Comparison of ENCODE assay signal across 19 cellular contexts in genomic region chr4:158673633-158674032, GRCh38. TPM values are rescaled to one million over a fixed set of nuclear protein-coding genes. Genes with fewer than 3 reads are reported as not detected.
DNase-seq lines count a peak whose midpoint lies in the region; TF ChIP-seq lines count a peak whose summit lies in the region.
"Had no signal": no experiment of that assay in that cellular context is flagged by ENCODE, and none has a peak within 500 bp of the region (broad histone marks: within the 10 kb centered on the region; RNA-seq: fewer than 3 reads in every experiment).

No MANE protein-coding gene starts in this region.

- DNase-seq in T-helper 2 cell treated with Interferon-gamma antibody and Interleukin-4, amounts not matched to agents 5 μg/mL and 100 μg/mL, for 36 hours (ENCODE audit: low spot score), result no peak
- DNase-seq in T-helper 2 cell, result no peak
- DNase-seq in Karpas-422, result peak; percentile 39
- no peak for DNase-seq in adipocyte (ENCODE audit: low read depth)
- DNase-seq in NCI-H345 treated with DMSO at 0.1 percent for 48 hours (lab: John Stamatoyannopoulos, UW; ENCODE audit: unreplicated experiment), result no peak
- no peak for DNase-seq in ascending aorta (ENCODE audit: low spot score in 2 of 2)
- DNase-seq in ecto neural progenitor cell (ENCODE audit: low spot score), result no peak
- DNase-seq: activated naive CD4-positive, alpha-beta T cell treated with anti-CD3 and anti-CD28 coated beads, Interleukin-2, amount 10 ng/mL, durations not matched to agents 7 days and 5 days; BE2C; HFFc6; hippocampal formation; islet precursor cell; NCI-H1436; NCI-H526 treated with DMSO at 0.1 percent for 48 hours; occipital lobe; stimulated activated CD4-positive, alpha-beta T cell treated with anti-CD3 and anti-CD28 coated beads, Interleukin-12 subunit alpha, Interleukin-12 subunit beta, amount 100 ng/mL, for 4 hours had no signal

- H3K27ac ChIP-seq in Karpas-422 (ENCODE audit: low read length), result no peak overlapping the region
- H3K27ac ChIP-seq in ascending aorta, result no peak overlapping the region

- H3K36me3 ChIP-seq in Karpas-422 (ENCODE audit: insufficient read depth, low read length), result peaks cover 11% of the 10 kb centered on the region; the same call in 1 of the 2 replicates
- H3K36me3 ChIP-seq in adipocyte (ENCODE audit: control insufficient read depth, insufficient read depth, low read length, severe bottlenecking), result no peaks in the 10 kb centered on the region
- H3K36me3 ChIP-seq in ascending aorta, result no peaks in the 10 kb centered on the region
- H3K36me3 ChIP-seq: BE2C, colonic mucosa had no signal

- no peaks in the 10 kb centered on the region for H3K27me3 ChIP-seq in Karpas-422 (ENCODE audit: low read length)
- no peaks in the 10 kb centered on the region for H3K27me3 ChIP-seq in adipocyte (replicated peaks; ENCODE audit: control insufficient read depth, insufficient read depth, low read length)
- no peaks in the 10 kb centered on the region for H3K27me3 ChIP-seq in ascending aorta
- H3K27me3 ChIP-seq: BE2C, body of pancreas, colonic mucosa had no signal

- no peak overlapping the region for H3K27ac Mint-ChIP-seq in T-helper 2 cell treated with Interferon-gamma antibody and Interleukin-4, amounts not matched to agents 5 μg/mL and 100 μg/mL, for 36 hours
- H3K27ac Mint-ChIP-seq in nephron, result no peak overlapping the region

- H3K9me3 Mint-ChIP-seq in T-helper 2 cell treated with Interferon-gamma antibody and Interleukin-4, amounts not matched to agents 5 μg/mL and 100 μg/mL, for 36 hours, result no peaks in the 10 kb centered on the region
- H3K9me3 Mint-ChIP-seq in nephron, result no peaks in the 10 kb centered on the region
- H3K9me3 Mint-ChIP-seq: activated naive CD4-positive, alpha-beta T cell treated with anti-CD3 and anti-CD28 coated beads, Interleukin-2, amount 10 ng/mL, durations not matched to agents 7 days and 5 days; HFFc6 had no signal

- no peaks in the 10 kb centered on the region for H3K9me2 ChIP-seq in Karpas-422 (replicated peaks; ENCODE audit: insufficient read depth, low read length)

- H3K4me1 ChIP-seq in Karpas-422 (ENCODE audit: low read length) (peaks cover 21% of the 10 kb centered on the region), adipocyte (ENCODE audit: control insufficient read depth, insufficient read depth, low read length) (peaks cover 11% of the 10 kb centered on the region), ascending aorta (peaks cover 0 to 12% of the 10 kb centered on the region in 2 donors)

- TF ChIP-seq CTCF in nephron (IDR thresholded peaks at IDR 0.05; ENCODE audit: unreplicated experiment in 3 of 3), result no peak
- TF ChIP-seq CTCF in ascending aorta (IDR thresholded peaks at IDR 0.05), result no peak

- peaks cover 9% of the 10 kb centered on the region; the same call in 1 of the 2 replicates for H4K20me1 ChIP-seq in Karpas-422 (ENCODE audit: insufficient read depth, low read depth, low read length)

- H3K4me1 Mint-ChIP-seq in T-helper 2 cell treated with Interferon-gamma antibody and Interleukin-4, amounts not matched to agents 5 μg/mL and 100 μg/mL, for 36 hours (ENCODE audit: low read depth), result peaks cover 23% of the 10 kb centered on the region
- peaks cover 16% of the 10 kb centered on the region for H3K4me1 Mint-ChIP-seq in nephron

- peaks cover 88% of the 10 kb centered on the region for H3K79me2 ChIP-seq in Karpas-422 (ENCODE audit: low read length)

- H3K9ac ChIP-seq in Karpas-422 (ENCODE audit: low read length), result no peak overlapping the region
- H3K9ac ChIP-seq in adipocyte (ENCODE audit: low read length), result no peak overlapping the region

- H3K4me3 ChIP-seq in Karpas-422 (ENCODE audit: low read length) (peak overlapping the region; percentile 90), adipocyte (ENCODE audit: low read length) (peak overlapping the region; percentile 95), ascending aorta (no peak overlapping the region)
- H3K4me3 ChIP-seq: body of pancreas had no signal

- H2AFZ ChIP-seq in Karpas-422 (ENCODE audit: low read length), result no peak overlapping the region

- peak overlapping the region; percentile 75 for H3K4me2 ChIP-seq in Karpas-422 (ENCODE audit: low read depth, low read length, poor library complexity, severe bottlenecking)

- peaks cover 8% of the 10 kb centered on the region for H3K36me3 Mint-ChIP-seq in T-helper 2 cell treated with Interferon-gamma antibody and Interleukin-4, amounts not matched to agents 5 μg/mL and 100 μg/mL, for 36 hours (ENCODE audit: low read depth)
- peaks cover 3% of the 10 kb centered on the region for H3K36me3 Mint-ChIP-seq in nephron (ENCODE audit: low read depth)

- H3K9me3 ChIP-seq in Karpas-422 (ENCODE audit: low read length) (no peaks in the 10 kb centered on the region), adipocyte (ENCODE audit: control insufficient read depth, low read length) (no peaks in the 10 kb centered on the region), ascending aorta (no peaks in the 10 kb centered on the region)
- H3K9me3 ChIP-seq: BE2C, body of pancreas, colonic mucosa had no signal

- peak overlapping the region; percentile 36 for H3K4me3 Mint-ChIP-seq in T-helper 2 cell treated with Interferon-gamma antibody and Interleukin-4, amounts not matched to agents 5 μg/mL and 100 μg/mL, for 36 hours
- H3K4me3 Mint-ChIP-seq in nephron, result peak overlapping the region; percentile 10 to 70 (median 56)

- intact Hi-C loops in ascending aorta (cut with DNase I), result loop anchor here (2.0 to 5.0 kb wide), 7 partner anchors 49 to 1451 kb away; partner anchors contain the start of genes FNIP2, GASK1B, GRIA2 and PPID

- no peaks in the 10 kb centered on the region for H3K27me3 Mint-ChIP-seq in T-helper 2 cell treated with Interferon-gamma antibody and Interleukin-4, amounts not matched to agents 5 μg/mL and 100 μg/mL, for 36 hours (ENCODE audit: low read depth)
- no peaks in the 10 kb centered on the region for H3K27me3 Mint-ChIP-seq in nephron (ENCODE audit: low read depth)

RNA-seq across cellular contexts. Expression of gene ETFDH, which starts 1.5 kb away (rescaled TPM):
- 34.2 and 54.3 TPM in 2 replicates for total RNA-seq in Karpas-422 (2014; rRNA removed; shearing (Covaris generic); ENCODE audit: low replicate concordance)
- total RNA-seq in ascending aorta, result 1.4 TPM

RNA-seq across cellular contexts. Expression of gene C4orf46, which starts 1.9 kb away (rescaled TPM):
- total RNA-seq in Karpas-422 (2014; rRNA removed; shearing (Covaris generic); ENCODE audit: low replicate concordance), result 12.6 and 27.9 TPM in 2 replicates
- 0.75 TPM for total RNA-seq in ascending aorta

RNA-seq across cellular contexts. Expression of gene PPID, which starts 49.6 kb away (rescaled TPM):
- total RNA-seq in Karpas-422 (2014; rRNA removed; shearing (Covaris generic); ENCODE audit: low replicate concordance), result 56.8 and 57.3 TPM in 2 replicates
- total RNA-seq in ascending aorta, result 20.8 TPM

Comparison
In these comparisons a context has a peak if more than half of its experiments do, and no peak if none do; other contexts are left out.
1. H3K4me3 ChIP-seq: peak in Karpas-422 (single experiment) and adipocyte (single experiment); none in ascending aorta (0 of 2).
2. RNA of gene ETFDH, which starts 1.5 kb away (total RNA-seq): 34.2 to 54.3 TPM in Karpas-422; 1.4 TPM in ascending aorta (single experiment); every median in the first group is over 10 times any median in the second.